2 cellular contexts compared by ENCODE assay signal in the genomic region with DNA sequence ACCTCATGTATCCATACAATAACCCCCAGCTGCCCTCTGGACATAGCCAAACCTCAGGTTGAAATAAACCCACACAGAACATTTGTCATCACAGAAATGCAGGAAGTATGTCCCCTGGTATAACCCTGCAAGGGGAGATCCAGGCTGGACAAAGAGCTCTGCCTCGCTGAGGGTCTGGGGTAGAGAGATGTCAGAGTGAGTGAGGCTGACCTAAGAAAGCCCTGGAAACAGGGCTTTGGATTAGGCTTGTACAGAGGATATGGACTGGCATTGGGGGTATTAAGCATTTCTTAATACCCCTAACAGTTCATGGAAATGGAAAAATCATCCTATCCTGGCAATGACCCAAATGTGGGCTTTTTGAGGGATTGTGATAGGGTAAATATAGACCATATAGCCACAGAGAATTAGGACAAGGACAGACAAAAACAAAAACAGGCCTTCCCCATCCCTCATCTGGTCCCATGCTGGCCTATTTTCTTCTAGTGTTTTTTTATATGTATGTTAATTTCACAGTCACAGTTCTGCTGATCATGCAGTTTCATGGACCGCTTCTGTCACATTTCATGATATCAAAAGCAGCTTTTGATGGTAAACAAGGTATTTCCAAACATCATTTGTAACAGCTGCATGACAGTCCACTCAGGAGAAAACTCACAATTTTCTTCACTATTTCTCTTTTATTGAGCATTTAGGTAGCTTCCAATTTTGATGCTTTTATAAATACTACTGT.
TF ChIP-seq lines count a peak whose summit lies in the region.

No MANE protein-coding gene starts in this region.

TF ChIP-seq in HepG2, 621 proteins besides CTCF, POLR2A, EP300 and RAD21:
- TF ChIP-seq BCL3 (CRISPR knock-in tag; IDR thresholded peaks at IDR 0.05) (no peak), NFYC (CRISPR knock-in tag; IDR thresholded peaks at IDR 0.05) (no peak), ZNF777 (CRISPR knock-in tag; IDR thresholded peaks at IDR 0.05) (no peak), MAFK (conservative IDR thresholded peaks at IDR 0.05 in 1 of 2, IDR thresholded peaks at IDR 0.05 in 1 of 2; ENCODE audit: low read length in 2 of 2) (peak; percentile 96 to 97), KLF9 (CRISPR knock-in tag; IDR thresholded peaks at IDR 0.05; ENCODE audit: low read depth) (no peak), POLR2AphosphoS5 (IDR thresholded peaks at IDR 0.05; ENCODE audit: low read depth, low read length) (no peak), MAFF (IDR thresholded peaks at IDR 0.05; ENCODE audit: low read depth, low read length) (peak; percentile 97), MATR3 (CRISPR knock-in tag; IDR thresholded peaks at IDR 0.05) (no peak), ZNF33B (CRISPR knock-in tag; IDR thresholded peaks at IDR 0.05) (no peak), ZNF883 (CRISPR knock-in tag; IDR thresholded peaks at IDR 0.05; ENCODE audit: not compliant biosample characterization) (no peak), ZNF329 (CRISPR knock-in tag; IDR thresholded peaks at IDR 0.05; ENCODE audit: low read depth) (no peak)
- TF ChIP-seq, protein P1, sequence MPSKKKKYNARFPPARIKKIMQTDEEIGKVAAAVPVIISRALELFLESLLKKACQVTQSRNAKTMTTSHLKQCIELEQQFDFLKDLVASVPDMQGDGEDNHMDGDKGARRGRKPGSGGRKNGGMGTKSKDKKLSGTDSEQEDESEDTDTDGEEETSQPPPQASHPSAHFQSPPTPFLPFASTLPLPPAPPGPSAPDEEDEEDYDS (CRISPR knock-in tag; IDR thresholded peaks at IDR 0.05) = no peak
- TF ChIP-seq, protein P2, sequence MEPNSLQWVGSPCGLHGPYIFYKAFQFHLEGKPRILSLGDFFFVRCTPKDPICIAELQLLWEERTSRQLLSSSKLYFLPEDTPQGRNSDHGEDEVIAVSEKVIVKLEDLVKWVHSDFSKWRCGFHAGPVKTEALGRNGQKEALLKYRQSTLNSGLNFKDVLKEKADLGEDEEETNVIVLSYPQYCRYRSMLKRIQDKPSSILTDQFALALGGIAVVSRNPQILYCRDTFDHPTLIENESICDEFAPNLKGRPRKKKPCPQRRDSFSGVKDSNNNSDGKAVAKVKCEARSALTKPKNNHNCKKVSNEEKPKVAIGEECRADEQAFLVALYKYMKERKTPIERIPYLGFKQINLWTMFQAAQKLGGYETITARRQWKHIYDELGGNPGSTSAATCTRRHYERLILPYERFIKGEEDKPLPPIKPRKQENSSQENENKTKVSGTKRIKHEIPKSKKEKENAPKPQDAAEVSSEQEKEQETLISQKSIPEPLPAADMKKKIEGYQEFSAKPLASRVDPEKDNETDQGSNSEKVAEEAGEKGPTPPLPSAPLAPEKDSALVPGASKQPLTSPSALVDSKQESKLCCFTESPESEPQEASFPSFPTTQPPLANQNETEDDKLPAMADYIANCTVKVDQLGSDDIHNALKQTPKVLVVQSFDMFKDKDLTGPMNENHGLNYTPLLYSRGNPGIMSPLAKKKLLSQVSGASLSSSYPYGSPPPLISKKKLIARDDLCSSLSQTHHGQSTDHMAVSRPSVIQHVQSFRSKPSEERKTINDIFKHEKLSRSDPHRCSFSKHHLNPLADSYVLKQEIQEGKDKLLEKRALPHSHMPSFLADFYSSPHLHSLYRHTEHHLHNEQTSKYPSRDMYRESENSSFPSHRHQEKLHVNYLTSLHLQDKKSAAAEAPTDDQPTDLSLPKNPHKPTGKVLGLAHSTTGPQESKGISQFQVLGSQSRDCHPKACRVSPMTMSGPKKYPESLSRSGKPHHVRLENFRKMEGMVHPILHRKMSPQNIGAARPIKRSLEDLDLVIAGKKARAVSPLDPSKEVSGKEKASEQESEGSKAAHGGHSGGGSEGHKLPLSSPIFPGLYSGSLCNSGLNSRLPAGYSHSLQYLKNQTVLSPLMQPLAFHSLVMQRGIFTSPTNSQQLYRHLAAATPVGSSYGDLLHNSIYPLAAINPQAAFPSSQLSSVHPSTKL (CRISPR knock-in tag; IDR thresholded peaks at IDR 0.05) = no peak
TF ChIP-seq in HepG2: peak in this region for 2.

TF ChIP-seq in K562, 482 proteins besides CTCF, POLR2A, EP300 and RAD21:
- TF ChIP-seq FOXP1 (CRISPR knock-in tag; IDR thresholded peaks at IDR 0.05) (no peak), C11orf30 (IDR thresholded peaks at IDR 0.05; ENCODE audit: low read depth) (peak; percentile 86), ZNF316 (IDR thresholded peaks at IDR 0.05) (peak; percentile 93), TEAD2 (tag; IDR thresholded peaks at IDR 0.05) (no peak), MAFK (IDR thresholded peaks at IDR 0.05; ENCODE audit: low read length) (peak; percentile 86), SP1 (CRISPR knock-in tag; IDR thresholded peaks at IDR 0.05) (no peak), DIDO1 (tag; IDR thresholded peaks at IDR 0.05; ENCODE audit: low read depth) (no peak), MAFG (tag; conservative IDR thresholded peaks at IDR 0.05) (peak; percentile 85), TCFL5 (CRISPR knock-in tag; conservative IDR thresholded peaks at IDR 0.05) (no peak), NEUROD1 (IDR thresholded peaks at IDR 0.05; ENCODE audit: borderline replicate concordance, low read depth, low read length, partially characterized antibody) (no peak), SREBF2 (CRISPR knock-in tag; IDR thresholded peaks at IDR 0.05) (no peak), TAF7 (tag; IDR thresholded peaks at IDR 0.05) (no peak), MAFF (IDR thresholded peaks at IDR 0.05; ENCODE audit: low read length) (peak; percentile 90), ARID3A (IDR thresholded peaks at IDR 0.05; ENCODE audit: borderline replicate concordance, low read depth, low read length) (no peak)
- TF ChIP-seq, protein P3, sequence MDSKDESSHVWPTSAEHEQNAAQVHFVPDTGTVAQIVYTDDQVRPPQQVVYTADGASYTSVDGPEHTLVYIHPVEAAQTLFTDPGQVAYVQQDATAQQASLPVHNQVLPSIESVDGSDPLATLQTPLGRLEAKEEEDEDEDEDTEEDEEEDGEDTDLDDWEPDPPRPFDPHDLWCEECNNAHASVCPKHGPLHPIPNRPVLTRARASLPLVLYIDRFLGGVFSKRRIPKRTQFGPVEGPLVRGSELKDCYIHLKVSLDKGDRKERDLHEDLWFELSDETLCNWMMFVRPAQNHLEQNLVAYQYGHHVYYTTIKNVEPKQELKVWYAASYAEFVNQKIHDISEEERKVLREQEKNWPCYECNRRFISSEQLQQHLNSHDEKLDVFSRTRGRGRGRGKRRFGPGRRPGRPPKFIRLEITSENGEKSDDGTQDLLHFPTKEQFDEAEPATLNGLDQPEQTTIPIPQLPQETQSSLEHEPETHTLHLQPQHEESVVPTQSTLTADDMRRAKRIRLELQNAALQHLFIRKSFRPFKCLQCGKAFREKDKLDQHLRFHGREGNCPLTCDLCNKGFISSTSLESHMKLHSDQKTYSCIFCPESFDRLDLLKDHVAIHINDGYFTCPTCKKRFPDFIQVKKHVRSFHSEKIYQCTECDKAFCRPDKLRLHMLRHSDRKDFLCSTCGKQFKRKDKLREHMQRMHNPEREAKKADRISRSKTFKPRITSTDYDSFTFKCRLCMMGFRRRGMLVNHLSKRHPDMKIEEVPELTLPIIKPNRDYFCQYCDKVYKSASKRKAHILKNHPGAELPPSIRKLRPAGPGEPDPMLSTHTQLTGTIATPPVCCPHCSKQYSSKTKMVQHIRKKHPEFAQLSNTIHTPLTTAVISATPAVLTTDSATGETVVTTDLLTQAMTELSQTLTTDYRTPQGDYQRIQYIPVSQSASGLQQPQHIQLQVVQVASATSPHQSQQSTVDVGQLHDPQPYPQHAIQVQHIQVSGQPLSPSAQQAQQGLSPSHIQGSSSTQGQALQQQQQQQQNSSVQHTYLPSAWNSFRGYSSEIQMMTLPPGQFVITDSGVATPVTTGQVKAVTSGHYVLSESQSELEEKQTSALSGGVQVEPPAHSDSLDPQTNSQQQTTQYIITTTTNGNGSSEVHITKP (IDR thresholded peaks at IDR 0.05; ENCODE audit: partially characterized antibody) = peak; percentile 87
- TF ChIP-seq, protein P4, sequence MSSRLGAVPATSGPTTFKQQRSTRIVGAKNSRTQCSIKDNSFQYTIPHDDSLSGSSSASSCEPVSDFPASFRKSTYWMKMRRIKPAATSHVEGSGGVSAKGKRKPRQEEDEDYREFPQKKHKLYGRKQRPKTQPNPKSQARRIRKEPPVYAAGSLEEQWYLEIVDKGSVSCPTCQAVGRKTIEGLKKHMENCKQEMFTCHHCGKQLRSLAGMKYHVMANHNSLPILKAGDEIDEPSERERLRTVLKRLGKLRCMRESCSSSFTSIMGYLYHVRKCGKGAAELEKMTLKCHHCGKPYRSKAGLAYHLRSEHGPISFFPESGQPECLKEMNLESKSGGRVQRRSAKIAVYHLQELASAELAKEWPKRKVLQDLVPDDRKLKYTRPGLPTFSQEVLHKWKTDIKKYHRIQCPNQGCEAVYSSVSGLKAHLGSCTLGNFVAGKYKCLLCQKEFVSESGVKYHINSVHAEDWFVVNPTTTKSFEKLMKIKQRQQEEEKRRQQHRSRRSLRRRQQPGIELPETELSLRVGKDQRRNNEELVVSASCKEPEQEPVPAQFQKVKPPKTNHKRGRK (tag; IDR thresholded peaks at IDR 0.05) = no peak
- TF ChIP-seq, protein P5, sequence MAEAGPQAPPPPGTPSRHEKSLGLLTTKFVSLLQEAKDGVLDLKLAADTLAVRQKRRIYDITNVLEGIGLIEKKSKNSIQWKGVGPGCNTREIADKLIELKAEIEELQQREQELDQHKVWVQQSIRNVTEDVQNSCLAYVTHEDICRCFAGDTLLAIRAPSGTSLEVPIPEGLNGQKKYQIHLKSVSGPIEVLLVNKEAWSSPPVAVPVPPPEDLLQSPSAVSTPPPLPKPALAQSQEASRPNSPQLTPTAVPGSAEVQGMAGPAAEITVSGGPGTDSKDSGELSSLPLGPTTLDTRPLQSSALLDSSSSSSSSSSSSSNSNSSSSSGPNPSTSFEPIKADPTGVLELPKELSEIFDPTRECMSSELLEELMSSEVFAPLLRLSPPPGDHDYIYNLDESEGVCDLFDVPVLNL (CRISPR knock-in tag; IDR thresholded peaks at IDR 0.05; ENCODE audit: low read depth) = no peak
